In genomic region chr12:57235728-57236131, GRCh38 we compare ENCODE assay signal across 16 cellular contexts. TPM values are rescaled to one million over a fixed set of nuclear protein-coding genes. Genes with fewer than 3 reads are reported as not detected.
DNase-seq lines count a peak whose midpoint lies in the region; ATAC-seq and TF ChIP-seq lines count a peak whose summit lies in the region.
"Had no signal": no experiment of that assay in that cellular context is flagged by ENCODE, and none has a peak within 500 bp of the region (broad histone marks: within the 10 kb centered on the region; RNA-seq: fewer than 3 reads in every experiment).

No MANE protein-coding gene starts in this region.

- H3K27me3 ChIP-seq in heart right ventricle (peaks cover 0 to 58% (median 32%) of the 10 kb centered on the region in 7 donors), tibial artery (peaks cover 0 to 19% of the 10 kb centered on the region in 2 donors), mammary epithelial cell (ENCODE audit: insufficient read depth, low read length) (no peaks in the 10 kb centered on the region)
- H3K27me3 ChIP-seq: testis had no signal

- DNase-seq in heart right ventricle = no peak
- no peak for DNase-seq in Right ventricle myocardium inferior (ENCODE audit: missing footprints)
- DNase-seq in memory B cell (ENCODE audit: low spot score in 2 of 2) = no peak
- no peak for DNase-seq in tibial artery
- DNase-seq in mammary epithelial cell = no peak
- DNase-seq in HPDE6-E6E7 (ENCODE audit: extremely low spot score) = no peak
- DNase-seq in amniotic stem cell (lab: John Stamatoyannopoulos, UW) = no peak
- DNase-seq: ACHN; activated T-cell treated with anti-CD3 and anti-CD28 coated beads, Interleukin-2, amount 50 U/mL, for 4 hours; NCI-H1694; T-cell; testis had no signal

- no peak overlapping the region for H3K4me2 ChIP-seq in mammary epithelial cell (ENCODE audit: insufficient read depth, low read depth, low read length)

- H3K4me3 Mint-ChIP-seq in brain (peak overlapping the region in 2 of 5 experiments; percentile 88 to 90), memory B cell (peak overlapping the region; percentile 71)
- H3K4me3 Mint-ChIP-seq: activated CD4-positive, alpha-beta T cell treated with anti-CD3 and anti-CD28 coated beads for 36 hours; activated T-cell treated with anti-CD3 and anti-CD28 coated beads, Interleukin-2, amount 50 U/mL, for 4 hours had no signal

- H3K4me3 ChIP-seq in heart right ventricle (peak overlapping the region in 9 of 10 donors; percentile 22 to 60 (median 49)), tibial artery (peak overlapping the region; percentile 49 to 51), mammary epithelial cell (replicated peaks in 1 of 3; ENCODE audit: insufficient read depth in 1 of 3, low read depth in 2 of 3, low read length in 3 of 3) (no peak overlapping the region)
- H3K4me3 ChIP-seq: testis had no signal

- H3K36me3 ChIP-seq in heart right ventricle (peaks cover 0 to 39% (median 24%) of the 10 kb centered on the region in 9 donors), tibial artery (peaks cover 0 to 40% (median 35%) of the 10 kb centered on the region in 3 donors), mammary epithelial cell (ENCODE audit: insufficient read depth, low read length) (peaks cover 29% of the 10 kb centered on the region)

- peaks cover 45% of the 10 kb centered on the region for H3K27me3 Mint-ChIP-seq in brain
- H3K27me3 Mint-ChIP-seq in memory B cell = peaks cover 3% of the 10 kb centered on the region

- WGBS in heart right ventricle, 2 donors = 49% methylated on average over 8 of the region's 8 CpGs
- 96% methylated on average over 6 of the region's 8 CpGs for WGBS in mammary epithelial cell (ENCODE audit: low coverage, missing lambda C conversion rate)

- BruUV-seq in mammary epithelial cell (replicated peaks; lab: Mats Ljungman, UMichigan) = no TSS peak

- no peak overlapping the region for H3K9ac ChIP-seq in mammary epithelial cell (ENCODE audit: insufficient read depth, low read length)

- CTCF ChIA-PET in mammary epithelial cell (lab: Charles Lee; ENCODE audit: low non-redundant PET) = no interaction called here

- peaks cover 25 to 83% (median 52%) of the 10 kb centered on the region in 9 donors for H3K4me1 ChIP-seq in heart right ventricle
- peaks cover 5 to 82% (median 72%) of the 10 kb centered on the region in 4 donors for H3K4me1 ChIP-seq in tibial artery
- peaks cover 34% of the 10 kb centered on the region for H3K4me1 ChIP-seq in mammary epithelial cell (ENCODE audit: insufficient read depth, low read length)

- H3K4me1 Mint-ChIP-seq in brain (peaks cover 88% of the 10 kb centered on the region), memory B cell (peaks cover 59% of the 10 kb centered on the region)

- H2AFZ ChIP-seq in mammary epithelial cell (ENCODE audit: low read depth, low read length) = no peak overlapping the region

- H3K9me3 ChIP-seq in heart right ventricle = no peaks in the 10 kb centered on the region
- H3K9me3 ChIP-seq in tibial artery = no peaks in the 10 kb centered on the region
- no peaks in the 10 kb centered on the region for H3K9me3 ChIP-seq in mammary epithelial cell (replicated peaks; ENCODE audit: insufficient read depth, low read length)
- H3K9me3 ChIP-seq: testis had no signal

- H3K27ac Mint-ChIP-seq in brain (peak overlapping the region in 3 of 5 experiments; percentile 41 to 93 (median 75)), memory B cell (peak overlapping the region; percentile 88)
- H3K27ac Mint-ChIP-seq: activated CD4-positive, alpha-beta T cell treated with anti-CD3 and anti-CD28 coated beads for 36 hours; T-cell had no signal

- no peak for ATAC-seq in heart right ventricle
- no peak for ATAC-seq in Right ventricle myocardium inferior
- no peak for ATAC-seq in memory B cell (ENCODE audit: low read depth)
- ATAC-seq: activated CD4-positive, alpha-beta T cell treated with anti-CD3 and anti-CD28 coated beads for 36 hours; activated T-cell treated with anti-CD3 and anti-CD28 coated beads, Interleukin-2, amount 50 U/mL, for 4 hours; naive thymus-derived CD8-positive, alpha-beta T cell; T-cell had no signal

- dilution Hi-C loops in mammary epithelial cell (cut with HindIII; ENCODE audit: low sequenced_read_pairs) = loop anchor here (10.0 kb wide), 1 partner anchor 51 kb away; no protein-coding TSS in a partner anchor

- intact Hi-C loops in heart right ventricle (cut with DNase I) = no loop called here
- intact Hi-C loops in Right ventricle myocardium inferior (cut with DNase I) = no loop called here
- intact Hi-C loops in tibial artery (cut with DNase I; ENCODE audit: low total_unique reads) = no loop called here
- intact Hi-C loops in mammary epithelial cell (cut with micrococcal nuclease) = no loop called here

- H3K9me3 Mint-ChIP-seq in brain (peaks cover 0 to 3% (median 0%) of the 10 kb centered on the region in 5 experiments), memory B cell (no peaks in the 10 kb centered on the region)
- H3K9me3 Mint-ChIP-seq: activated T-cell treated with anti-CD3 and anti-CD28 coated beads, Interleukin-2, amount 50 U/mL, for 4 hours; naive thymus-derived CD8-positive, alpha-beta T cell; T-cell had no signal

- H3K79me2 ChIP-seq in mammary epithelial cell (ENCODE audit: insufficient read depth, low read length) = peaks cover 28% of the 10 kb centered on the region

- peaks cover 35% of the 10 kb centered on the region for H3K36me3 Mint-ChIP-seq in brain
- peaks cover 20% of the 10 kb centered on the region for H3K36me3 Mint-ChIP-seq in memory B cell

- no peaks in the 10 kb centered on the region for H4K20me1 ChIP-seq in mammary epithelial cell (ENCODE audit: insufficient read depth, low read length)

- in situ Hi-C loops in mammary epithelial cell (cut with MboI; ENCODE audit: low sequenced_read_pairs in 2 of 2) = no loop called here

- TF ChIP-seq CTCF in heart right ventricle (IDR thresholded peaks at IDR 0.05) = no peak
- no peak for TF ChIP-seq CTCF in brain (conservative IDR thresholded peaks at IDR 0.05)
- no peak for TF ChIP-seq CTCF in tibial artery (IDR thresholded peaks at IDR 0.05)
- TF ChIP-seq CTCF in mammary epithelial cell (conservative IDR thresholded peaks at IDR 0.05 in 1 of 2, IDR thresholded peaks at IDR 0.05 in 1 of 2; ENCODE audit: extremely low read depth in 1 of 2, insufficient read depth in 1 of 2, low read depth in 1 of 2, low read length in 2 of 2) = no peak

- peak overlapping the region in 9 of 10 donors; percentile 61 to 87 (median 80) for H3K27ac ChIP-seq in heart right ventricle
- peak overlapping the region; percentile 90 to 95 for H3K27ac ChIP-seq in tibial artery
- no peak overlapping the region for H3K27ac ChIP-seq in mammary epithelial cell (ENCODE audit: insufficient read depth, low read depth, low read length)
- H3K27ac ChIP-seq: foreskin keratinocyte, testis had no signal

RNA-seq across cellular contexts. Expression of gene SHMT2, which starts 6.2 kb away (rescaled TPM):
- total RNA-seq in heart right ventricle (10 to 100 TPM; 24.4 to 47.6 (median 27.1) TPM), Right ventricle myocardium inferior (32.8 TPM), mammary epithelial cell (100 to 1,000 TPM; 266 to 337 TPM)
- polyA plus RNA-seq in heart right ventricle (10 to 100 TPM; 14.3 to 49.8 TPM), brain (ENCODE audit: insufficient read depth, low read depth, low replicate concordance) (394 TPM), mammary epithelial cell (285 TPM)
- polyA minus RNA-seq in mammary epithelial cell = 190 TPM

RNA-seq across cellular contexts. Expression of gene STAC3, which starts 15.3 kb away (rescaled TPM):
- 1 to 10 TPM in 4 of 10 donors, under 1 TPM in 6; 0.30 to 2.9 (median 0.98) TPM for total RNA-seq in heart right ventricle
- 1 to 10 TPM in 1 of 2 donors, under 1 TPM in 1; 0.81 to 1.7 TPM for polyA plus RNA-seq in heart right ventricle
- total RNA-seq in Right ventricle myocardium inferior = 1.2 TPM
- 1.9 TPM for polyA plus RNA-seq in brain (ENCODE audit: insufficient read depth, low read depth, low replicate concordance)
- total RNA-seq in mammary epithelial cell = 1 to 10 TPM in 1 of 2 donors, under 1 TPM in 1; 0.50 to 1.2 TPM
- 0.35 TPM for polyA plus RNA-seq in mammary epithelial cell
- polyA minus RNA-seq in mammary epithelial cell = not detected
- polyA plus RNA-seq: naive thymus-derived CD8-positive, alpha-beta T cell had no signal

RNA-seq across cellular contexts. Expression of gene NXPH4, which starts 19.1 kb away (rescaled TPM):
- 1 to 10 TPM in 7 of 10 donors, under 1 TPM in 3; 0.18 to 6.2 (median 2.3) TPM for total RNA-seq in heart right ventricle
- 1 to 10 TPM in 1 of 2 donors, under 1 TPM in 1; 0.66 to 1.8 TPM for polyA plus RNA-seq in heart right ventricle
- total RNA-seq in Right ventricle myocardium inferior = 0.60 TPM
- polyA plus RNA-seq in brain (ENCODE audit: insufficient read depth, low read depth, low replicate concordance) = 41.8 TPM
- 1 to 10 TPM in 1 of 2 donors, under 1 TPM in 1; 0.67 to 5.3 TPM for total RNA-seq in mammary epithelial cell
- polyA plus RNA-seq in mammary epithelial cell = 0.51 TPM
- 0.41 TPM for polyA minus RNA-seq in mammary epithelial cell
- polyA plus RNA-seq: naive thymus-derived CD8-positive, alpha-beta T cell had no signal

Comparison
In these comparisons a context has a peak if more than half of its experiments do, and no peak if none do; other contexts are left out.
1. H3K4me3 ChIP-seq: peak in heart right ventricle (9 of 10) and tibial artery (2 of 2); none in mammary epithelial cell (0 of 3).